Comparison of ENCODE assay signal across 20 cellular contexts in the genomic region with DNA sequence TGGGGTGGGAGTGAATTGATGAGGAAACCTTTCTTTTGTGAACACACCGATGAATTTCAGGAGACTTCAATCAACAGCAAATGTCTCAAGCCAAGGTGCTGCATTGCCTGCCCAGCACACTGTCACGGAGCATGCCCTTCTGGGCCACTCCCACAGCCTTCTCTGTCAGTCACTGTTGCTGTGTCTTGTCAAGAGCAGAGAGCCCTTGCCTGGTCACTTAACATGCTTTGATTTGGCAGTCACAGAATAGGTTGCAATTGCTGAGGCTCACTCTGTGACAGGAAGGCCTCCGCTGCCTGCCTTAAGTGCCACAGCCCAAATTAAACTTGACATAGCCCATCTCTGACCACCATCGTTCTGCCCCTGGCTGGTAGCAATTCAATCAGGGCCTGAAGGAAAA.
A peak's percentile ranks its signal among the peaks of the same experiment; 100 is the strongest.
DNase-seq lines count a peak whose midpoint lies in the region; ATAC-seq lines count a peak whose summit lies in the region.
"Had no signal": no experiment of that assay in that cellular context is flagged by ENCODE, and none has a peak within 500 bp of the region (broad histone marks: within the 10 kb centered on the region; RNA-seq: fewer than 3 reads in every experiment).

No MANE protein-coding gene starts in this region.

- H3K4me3 ChIP-seq in H7 (ENCODE audit: insufficient read depth, low read depth, low read length) = no peak overlapping the region
- H3K4me3 ChIP-seq: A549; BLaER1 treated with 17β-estradiol and CSF1 and Interleukin-3, amounts not matched to agents 10 nM and 100 nM had no signal

- no peaks in the 10 kb centered on the region for H3K27me3 ChIP-seq in H7 (ENCODE audit: control insufficient read depth, insufficient read depth, low read length)
- H3K27me3 ChIP-seq: BE2C; BLaER1 treated with 17β-estradiol and CSF1 and Interleukin-3, amounts not matched to agents 10 nM and 100 nM had no signal

- DNase-seq in Right ventricle myocardium superior (peak; percentile 57), cardiac septum (ENCODE audit: low spot score) (no peak), left ventricle myocardium superior (peak; percentile 46), left lobe of liver (ENCODE audit: low spot score) (no peak), H7 (no peak), SK-N-DZ (ENCODE audit: low spot score) (no peak)
- no peak for DNase-seq in stimulated activated naive CD8-positive, alpha-beta T cell treated with anti-CD3 and anti-CD28 coated beads, Interleukin-15, Interleukin-2, amounts not matched to agents 100 U/mL and 50 U/mL, for 24 hours
- DNase-seq: 8988T; ACHN; AML-193; BE2C; CD4-positive, alpha-beta T cell; CD8-positive, alpha-beta memory T cell; DMS53; DMS79 treated with DMSO at 0.1 percent for 48 hours; GF-D8; GOT3; HCEC 1CT had no signal

- H3K36me3 ChIP-seq in H7 (replicated peaks; ENCODE audit: control insufficient read depth, insufficient read depth, low read length) = no peaks in the 10 kb centered on the region
- H3K36me3 ChIP-seq: BE2C; BLaER1 treated with 17β-estradiol and CSF1 and Interleukin-3, amounts not matched to agents 10 nM and 100 nM had no signal

- ATAC-seq in Right ventricle myocardium superior (ENCODE audit: poor library complexity) = peak; percentile 95
- peak; percentile 99 for ATAC-seq in left ventricle myocardium superior
- ATAC-seq in left lobe of liver = peak; percentile 30
- no peak for ATAC-seq in stimulated activated naive CD8-positive, alpha-beta T cell treated with anti-CD3 and anti-CD28 coated beads, Interleukin-15, Interleukin-2, amounts not matched to agents 100 U/mL and 50 U/mL, for 24 hours
- ATAC-seq: A549 had no signal

- intact Hi-C loops in Right ventricle myocardium superior (cut with DNase I) = no loop called here
- intact Hi-C loops in cardiac septum (cut with DNase I) = no loop called here
- intact Hi-C loops in left ventricle myocardium superior (cut with micrococcal nuclease) = no loop called here

Comparison
In these comparisons a context has a peak if more than half of its experiments do, and no peak if none do; other contexts are left out.
1. DNase-seq: peak in Right ventricle myocardium superior (single experiment) and left ventricle myocardium superior (single experiment); none in cardiac septum (single experiment), left lobe of liver (single experiment), H7 (single experiment), SK-N-DZ (single experiment) and stimulated activated naive CD8-positive, alpha-beta T cell treated with anti-CD3 and anti-CD28 coated beads, Interleukin-15, Interleukin-2, amounts not matched to agents 100 U/mL and 50 U/mL, for 24 hours (single experiment).